ENCODE assay signal across 1 cellular context in genomic region chr2:224562831-224563230, GRCh38.
A peak's percentile ranks its signal among the peaks of the same experiment; 100 is the strongest.
TF ChIP-seq lines count a peak whose summit lies in the region.

No MANE protein-coding gene starts in this region.

TF ChIP-seq in HEK293, 187 proteins besides CTCF, POLR2A, EP300 and RAD21 (continued from another document):
- peak; percentile 50 for TF ChIP-seq PRDM6 (tag by site-specific recombination; IDR thresholded peaks at IDR 0.05)
- TF ChIP-seq OVOL3 (tag by site-specific recombination; IDR thresholded peaks at IDR 0.05), result 0 out of 2 replicates have a peak, but pooled peaks have one; percentile 28
- peak; percentile 62 for TF ChIP-seq FEZF1 (tag by site-specific recombination; IDR thresholded peaks at IDR 0.05)
- TF ChIP-seq ZNF843 (tag by site-specific recombination; IDR thresholded peaks at IDR 0.05), result peak; percentile 83
- TF ChIP-seq SP3 (tag by site-specific recombination; IDR thresholded peaks at IDR 0.05), result no peak
